ENCODE assay signal across 13 cellular contexts in the genomic region with DNA sequence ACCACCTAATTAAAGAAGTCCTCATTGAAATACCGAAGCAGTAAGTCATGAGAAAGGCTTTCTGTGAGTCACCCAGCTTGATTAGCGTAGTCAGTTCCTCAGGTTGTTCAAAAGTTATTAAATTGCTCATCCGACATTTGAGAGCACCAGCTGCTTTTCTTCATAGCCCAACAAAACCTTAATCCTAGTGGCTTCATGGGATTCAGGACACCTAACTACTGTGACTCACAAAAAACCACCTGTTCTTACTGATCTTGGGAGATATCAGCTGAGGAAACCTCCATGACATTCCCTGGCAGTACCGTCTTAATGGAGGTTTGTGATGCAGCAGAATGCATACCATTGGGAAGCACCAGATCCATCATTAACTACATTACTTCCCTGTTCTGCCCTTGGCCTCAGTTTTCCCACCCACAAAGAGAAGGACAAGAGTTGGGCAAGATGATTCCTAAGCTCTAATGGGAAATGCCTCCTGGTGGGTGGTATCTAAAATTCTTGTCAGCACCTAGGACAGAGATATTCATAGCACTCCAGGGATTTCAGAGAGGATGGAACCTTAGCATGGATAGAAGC.
DNase-seq lines count a peak whose midpoint lies in the region; ATAC-seq and TF ChIP-seq lines count a peak whose summit lies in the region.
"Had no signal": no experiment of that assay in that cellular context is flagged by ENCODE, and none has a peak within 500 bp of the region (broad histone marks: within the 10 kb centered on the region; RNA-seq: fewer than 3 reads in every experiment).

No MANE protein-coding gene starts in this region.

- BruUV-seq in A673 (replicated peaks; lab: Mats Ljungman, UMichigan), result no TSS peak

- DNase-seq in A673 (ENCODE audit: low spot score) (peak; percentile 61), adipocyte (ENCODE audit: low read depth) (peak; percentile 36), hepatocyte (ENCODE audit: low spot score) (peak; percentile 22), DMS79 (lab: John Stamatoyannopoulos, UW) (no peak), mucosa of gallbladder (ENCODE audit: low spot score) (no peak), SK-N-DZ (ENCODE audit: low spot score) (no peak)
- DNase-seq: C1 segment of cervical spinal cord; effector memory CD8-positive, alpha-beta T cell; H7; MV-4-11; NCI-H748 treated with DMSO at 0.1 percent for 48 hours had no signal

- no peak for TF ChIP-seq CTCF in A673 (conservative IDR thresholded peaks at IDR 0.05; ENCODE audit: low read depth, low read length)
- TF ChIP-seq CTCF in HEK293 (tag by site-specific recombination; IDR thresholded peaks at IDR 0.05), result no peak
- TF ChIP-seq CTCF in hepatocyte (IDR thresholded peaks at IDR 0.05; ENCODE audit: poor library complexity), result no peak

- CTCF ChIA-PET in A673 (lab: Charles Lee), result no interaction called here
- CTCF ChIA-PET in HEK293 (lab: Yijun Ruan, JAX), result interaction anchor here (0.6 to 1.1 kb wide), 3 partner anchors 8 to 715 kb away, joined by 3 to 4 read pairs (median 3); no protein-coding TSS in a partner anchor

- H3K4me2 ChIP-seq in hepatocyte, result no peak overlapping the region

- intact Hi-C loops in A673 (cut with micrococcal nuclease; ENCODE audit: unreplicated experiment), result loop anchor here (10.0 kb wide), 1 partner anchor 167 kb away; no protein-coding TSS in a partner anchor

- no peaks in the 10 kb centered on the region for H4K20me1 ChIP-seq in hepatocyte (ENCODE audit: insufficient read depth, poor library complexity, severe bottlenecking)

- H3K9me3 ChIP-seq in A673 (ENCODE audit: low read depth, low read length, poor library complexity, severe bottlenecking), result no peaks in the 10 kb centered on the region
- H3K9me3 ChIP-seq in HEK293 (ENCODE audit: control insufficient read depth, insufficient read depth, low read depth, low read length), result no peaks in the 10 kb centered on the region
- no peaks in the 10 kb centered on the region for H3K9me3 ChIP-seq in adipocyte (ENCODE audit: control insufficient read depth, low read length)
- H3K9me3 ChIP-seq in hepatocyte (ENCODE audit: low read depth), result no peaks in the 10 kb centered on the region

- ATAC-seq in GM21423 (IDR thresholded peaks at IDR 0.05; ENCODE audit: unreplicated experiment), result no peak
- ATAC-seq: effector memory CD8-positive, alpha-beta T cell had no signal

- H2AFZ ChIP-seq in hepatocyte, result no peak overlapping the region

- no peaks in the 10 kb centered on the region for H3K36me3 ChIP-seq in A673 (ENCODE audit: insufficient read depth, low read length, poor library complexity, severe bottlenecking)
- H3K36me3 ChIP-seq in HEK293 (ENCODE audit: control insufficient read depth in 2 of 2, insufficient read depth in 1 of 2, low read length in 2 of 2), result no peaks in the 10 kb centered on the region
- no peaks in the 10 kb centered on the region for H3K36me3 ChIP-seq in adipocyte (ENCODE audit: control insufficient read depth, insufficient read depth, low read length, severe bottlenecking)
- H3K36me3 ChIP-seq in hepatocyte (replicated peaks; ENCODE audit: insufficient read depth, low read depth), result no peaks in the 10 kb centered on the region

- no peak overlapping the region for H3K4me3 ChIP-seq in A673 (ENCODE audit: low read depth, low read length, poor library complexity, severe bottlenecking)
- no peak overlapping the region for H3K4me3 ChIP-seq in HEK293 (ENCODE audit: low read depth, low read length)
- no peak overlapping the region for H3K4me3 ChIP-seq in adipocyte (ENCODE audit: low read length)
- H3K4me3 ChIP-seq in hepatocyte, result no peak overlapping the region

- H3K4me1 ChIP-seq in A673 (ENCODE audit: insufficient read depth, low read length, poor library complexity, severe bottlenecking) (no peaks in the 10 kb centered on the region), HEK293 (ENCODE audit: control insufficient read depth, insufficient read depth, low read length) (no peaks in the 10 kb centered on the region), adipocyte (ENCODE audit: control insufficient read depth, insufficient read depth, low read length) (no peaks in the 10 kb centered on the region), hepatocyte (ENCODE audit: insufficient read depth) (no peaks in the 10 kb centered on the region)

- H3K9ac ChIP-seq in adipocyte (ENCODE audit: low read length), result no peak overlapping the region

- POLR2A ChIA-PET in A673 (lab: Charles Lee; ENCODE audit: low non-redundant PET), result interaction anchor here (0.7 kb wide), 1 partner anchor 483 kb away, joined by 12 read pairs; no protein-coding TSS in a partner anchor
- POLR2A ChIA-PET in HEK293 (lab: Yijun Ruan, JAX), result interaction anchor here (0.7 to 1.1 kb wide), 2 partner anchors 9 to 12 kb away, joined by 3 read pairs; no protein-coding TSS in a partner anchor

- H3K27me3 ChIP-seq in A673 (replicated peaks; ENCODE audit: insufficient read depth, low read depth, low read length, poor library complexity), result no peaks in the 10 kb centered on the region
- peaks cover 16% of the 10 kb centered on the region for H3K27me3 ChIP-seq in adipocyte (replicated peaks; ENCODE audit: control insufficient read depth, insufficient read depth, low read length)
- H3K27me3 ChIP-seq in hepatocyte, result no peaks in the 10 kb centered on the region

- H3K79me2 ChIP-seq in hepatocyte, result no peaks in the 10 kb centered on the region

- H3K27ac ChIP-seq in A673 (ENCODE audit: low read depth, low read length, poor library complexity, severe bottlenecking) (no peak overlapping the region), HEK293 (ENCODE audit: extremely low read depth, low read depth, low read length) (no peak overlapping the region), hepatocyte (no peak overlapping the region)

- 91% methylated on average over 4 of the region's 4 CpGs for WGBS in hepatocyte (ENCODE audit: low lambda C conversion rate, missing lambda C conversion rate)

- no peaks in the 10 kb centered on the region for H3K9me2 ChIP-seq in hepatocyte (replicated peaks; ENCODE audit: insufficient read depth)

TF ChIP-seq in HEK293, 187 proteins besides CTCF, POLR2A, EP300 and RAD21:
- TF ChIP-seq SCRT2 (tag by site-specific recombination; IDR thresholded peaks at IDR 0.05) (peak; percentile 86), RBAK (tag by site-specific recombination; IDR thresholded peaks at IDR 0.05) (no peak), EGR2 (tag by site-specific recombination; IDR thresholded peaks at IDR 0.05; ENCODE audit: low read depth) (no peak), ZBTB48 (tag by site-specific recombination; IDR thresholded peaks at IDR 0.05) (no peak), FEZF1 (tag by site-specific recombination; IDR thresholded peaks at IDR 0.05) (no peak), ZFHX2 (tag by site-specific recombination; conservative IDR thresholded peaks at IDR 0.05) (no peak), TCF7L2 (IDR thresholded peaks at IDR 0.05; ENCODE audit: borderline replicate concordance, low read depth, low read length) (no peak), ZNF521 (tag by site-specific recombination; IDR thresholded peaks at IDR 0.05) (no peak), ZNF416 (tag by site-specific recombination; IDR thresholded peaks at IDR 0.05) (no peak), KLF16 (tag by site-specific recombination; IDR thresholded peaks at IDR 0.05) (no peak), SCRT1 (tag by site-specific recombination; IDR thresholded peaks at IDR 0.05; ENCODE audit: borderline replicate concordance) (no peak), ZNF146 (tag by site-specific recombination; IDR thresholded peaks at IDR 0.05) (no peak), ZNF580 (tag by site-specific recombination; IDR thresholded peaks at IDR 0.05) (no peak), ZNF350 (tag by site-specific recombination; IDR thresholded peaks at IDR 0.05) (no peak), MZF1 (tag by site-specific recombination; IDR thresholded peaks at IDR 0.05; ENCODE audit: borderline replicate concordance) (no peak), REPIN1 (tag by site-specific recombination; IDR thresholded peaks at IDR 0.05; ENCODE audit: low read depth) (no peak)
- TF ChIP-seq, protein P1, sequence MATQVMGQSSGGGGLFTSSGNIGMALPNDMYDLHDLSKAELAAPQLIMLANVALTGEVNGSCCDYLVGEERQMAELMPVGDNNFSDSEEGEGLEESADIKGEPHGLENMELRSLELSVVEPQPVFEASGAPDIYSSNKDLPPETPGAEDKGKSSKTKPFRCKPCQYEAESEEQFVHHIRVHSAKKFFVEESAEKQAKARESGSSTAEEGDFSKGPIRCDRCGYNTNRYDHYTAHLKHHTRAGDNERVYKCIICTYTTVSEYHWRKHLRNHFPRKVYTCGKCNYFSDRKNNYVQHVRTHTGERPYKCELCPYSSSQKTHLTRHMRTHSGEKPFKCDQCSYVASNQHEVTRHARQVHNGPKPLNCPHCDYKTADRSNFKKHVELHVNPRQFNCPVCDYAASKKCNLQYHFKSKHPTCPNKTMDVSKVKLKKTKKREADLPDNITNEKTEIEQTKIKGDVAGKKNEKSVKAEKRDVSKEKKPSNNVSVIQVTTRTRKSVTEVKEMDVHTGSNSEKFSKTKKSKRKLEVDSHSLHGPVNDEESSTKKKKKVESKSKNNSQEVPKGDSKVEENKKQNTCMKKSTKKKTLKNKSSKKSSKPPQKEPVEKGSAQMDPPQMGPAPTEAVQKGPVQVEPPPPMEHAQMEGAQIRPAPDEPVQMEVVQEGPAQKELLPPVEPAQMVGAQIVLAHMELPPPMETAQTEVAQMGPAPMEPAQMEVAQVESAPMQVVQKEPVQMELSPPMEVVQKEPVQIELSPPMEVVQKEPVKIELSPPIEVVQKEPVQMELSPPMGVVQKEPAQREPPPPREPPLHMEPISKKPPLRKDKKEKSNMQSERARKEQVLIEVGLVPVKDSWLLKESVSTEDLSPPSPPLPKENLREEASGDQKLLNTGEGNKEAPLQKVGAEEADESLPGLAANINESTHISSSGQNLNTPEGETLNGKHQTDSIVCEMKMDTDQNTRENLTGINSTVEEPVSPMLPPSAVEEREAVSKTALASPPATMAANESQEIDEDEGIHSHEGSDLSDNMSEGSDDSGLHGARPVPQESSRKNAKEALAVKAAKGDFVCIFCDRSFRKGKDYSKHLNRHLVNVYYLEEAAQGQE (tag by site-specific recombination; IDR thresholded peaks at IDR 0.05), result peak; percentile 94

Comparison
In these comparisons a context has a peak if more than half of its experiments do, and no peak if none do; other contexts are left out.
1. DNase-seq: peak in A673 (single experiment), adipocyte (single experiment) and hepatocyte (single experiment); none in DMS79 (single experiment), mucosa of gallbladder (single experiment) and SK-N-DZ (single experiment).